In genomic region chr3:178382388-178383061, GRCh38 we compare ENCODE assay signal across 15 cellular contexts.
DNase-seq lines count a peak whose midpoint lies in the region; ATAC-seq and TF ChIP-seq lines count a peak whose summit lies in the region.
"Had no signal": no experiment of that assay in that cellular context is flagged by ENCODE, and none has a peak within 500 bp of the region (broad histone marks: within the 10 kb centered on the region; RNA-seq: fewer than 3 reads in every experiment).

No MANE protein-coding gene starts in this region.

- in situ Hi-C loops in astrocyte of the spinal cord (cut with HindIII; ENCODE audit: low sequenced_read_pairs) = no loop called here

- no peaks in the 10 kb centered on the region for H3K27me3 ChIP-seq in AG04450 (ENCODE audit: control insufficient read depth, insufficient read depth, low read length)

- no peak overlapping the region for H3K27ac ChIP-seq in AG04450 (ENCODE audit: low read depth, low read length)

- TF ChIP-seq CTCF in AG04450 (IDR thresholded peaks at IDR 0.05; ENCODE audit: low read depth, low read length) = no peak
- TF ChIP-seq CTCF in astrocyte of the spinal cord (IDR thresholded peaks at IDR 0.05; ENCODE audit: low read depth, low read length) = no peak

- H3K36me3 Mint-ChIP-seq in T-helper 2 cell treated with Interferon-gamma antibody and Interleukin-4, amounts not matched to agents 5 μg/mL and 100 μg/mL, for 36 hours (ENCODE audit: low read depth) = no peaks in the 10 kb centered on the region
- no peaks in the 10 kb centered on the region for H3K36me3 Mint-ChIP-seq in activated T-cell treated with anti-CD3 and anti-CD28 coated beads, Interleukin-2, amount 50 U/mL, for 24 hours (ENCODE audit: low read depth)
- H3K36me3 Mint-ChIP-seq: IgD-negative memory B cell had no signal

- DNase-seq in AG04450 (ENCODE audit: low read depth, low spot score) = peak; percentile 78
- peak; percentile 5 for DNase-seq in HT-29 (ENCODE audit: low spot score)
- DNase-seq in astrocyte of the spinal cord (ENCODE audit: low read depth, low spot score) = peak; percentile 83
- peak; percentile 10 for DNase-seq in left kidney (ENCODE audit: low read depth, low spot score)
- no peak for DNase-seq in T-helper 2 cell treated with Interferon-gamma antibody and Interleukin-4, amounts not matched to agents 5 μg/mL and 100 μg/mL, for 36 hours (ENCODE audit: low spot score)
- no peak for DNase-seq in activated T-cell treated with anti-CD3 and anti-CD28 coated beads, Interleukin-2, amount 50 U/mL, for 24 hours
- DNase-seq: activated CD4-positive, alpha-beta T cell treated with anti-CD3 and anti-CD28 coated beads, Interleukin-2, amount 50 U/mL, for 1 hour; activated gamma-delta T cell treated with Interleukin-2 at 50 U/mL for 16 hours; GDM1; NCI-H1930; retina had no signal

- no peaks in the 10 kb centered on the region for H3K27me3 Mint-ChIP-seq in T-helper 2 cell treated with Interferon-gamma antibody and Interleukin-4, amounts not matched to agents 5 μg/mL and 100 μg/mL, for 36 hours (ENCODE audit: low read depth)
- peaks cover 17% of the 10 kb centered on the region for H3K27me3 Mint-ChIP-seq in activated T-cell treated with anti-CD3 and anti-CD28 coated beads, Interleukin-2, amount 50 U/mL, for 24 hours

- H3K4me1 Mint-ChIP-seq in T-helper 2 cell treated with Interferon-gamma antibody and Interleukin-4, amounts not matched to agents 5 μg/mL and 100 μg/mL, for 36 hours (ENCODE audit: low read depth) = no peaks in the 10 kb centered on the region
- H3K4me1 Mint-ChIP-seq in activated T-cell treated with anti-CD3 and anti-CD28 coated beads, Interleukin-2, amount 50 U/mL, for 24 hours (ENCODE audit: low read depth) = no peaks in the 10 kb centered on the region
- H3K4me1 Mint-ChIP-seq: B cell, IgD-negative memory B cell had no signal

- CTCF ChIA-PET in AG04450 (lab: Charles Lee) = interaction anchor here (0.6 kb wide), 1 partner anchor 19 kb away, joined by 3 read pairs; no protein-coding TSS in a partner anchor

- POLR2A ChIA-PET in AG04450 (lab: Yijun Ruan, JAX) = interaction anchor here (0.6 to 1.5 kb wide), 2 partner anchors 30 to 686 kb away, joined by 4 to 5 read pairs; no protein-coding TSS in a partner anchor

- ATAC-seq in HG02588 (IDR thresholded peaks at IDR 0.05; ENCODE audit: unreplicated experiment) (no peak), HG03095 (IDR thresholded peaks at IDR 0.05; ENCODE audit: unreplicated experiment) (no peak)

- H3K27ac Mint-ChIP-seq in T-helper 2 cell treated with Interferon-gamma antibody and Interleukin-4, amounts not matched to agents 5 μg/mL and 100 μg/mL, for 36 hours = no peak overlapping the region
- H3K27ac Mint-ChIP-seq in activated T-cell treated with anti-CD3 and anti-CD28 coated beads, Interleukin-2, amount 50 U/mL, for 24 hours = no peak overlapping the region
- H3K27ac Mint-ChIP-seq: B cell, IgD-negative memory B cell had no signal

- H3K9me3 ChIP-seq in AG04450 (ENCODE audit: control insufficient read depth, insufficient read depth, low read length) = peaks cover 2% of the 10 kb centered on the region; the same call in 1 of the 2 replicates

- no peak overlapping the region for H3K4me3 Mint-ChIP-seq in T-helper 2 cell treated with Interferon-gamma antibody and Interleukin-4, amounts not matched to agents 5 μg/mL and 100 μg/mL, for 36 hours
- H3K4me3 Mint-ChIP-seq in activated T-cell treated with anti-CD3 and anti-CD28 coated beads, Interleukin-2, amount 50 U/mL, for 24 hours = no peak overlapping the region
- H3K4me3 Mint-ChIP-seq: B cell had no signal

- no peak overlapping the region for H3K4me3 ChIP-seq in AG04450 (ENCODE audit: low read depth, low read length)
- H3K4me3 ChIP-seq in astrocyte of the spinal cord (ENCODE audit: low read depth, low read length) = no peak overlapping the region

- no peaks in the 10 kb centered on the region for H3K9me3 Mint-ChIP-seq in T-helper 2 cell treated with Interferon-gamma antibody and Interleukin-4, amounts not matched to agents 5 μg/mL and 100 μg/mL, for 36 hours
- H3K9me3 Mint-ChIP-seq in activated T-cell treated with anti-CD3 and anti-CD28 coated beads, Interleukin-2, amount 50 U/mL, for 24 hours = no peaks in the 10 kb centered on the region
- H3K9me3 Mint-ChIP-seq: IgD-negative memory B cell had no signal

Comparison
In these comparisons a context has a peak if more than half of its experiments do, and no peak if none do; other contexts are left out.
1. DNase-seq: peak in AG04450 (single experiment), HT-29 (single experiment), astrocyte of the spinal cord (single experiment) and left kidney (single experiment); none in T-helper 2 cell treated with Interferon-gamma antibody and Interleukin-4, amounts not matched to agents 5 μg/mL and 100 μg/mL, for 36 hours (single experiment) and activated T-cell treated with anti-CD3 and anti-CD28 coated beads, Interleukin-2, amount 50 U/mL, for 24 hours (single experiment).